In genomic region chr12:74747305-74747704, GRCh38 we compare ENCODE assay signal across 1 cellular context.
TF ChIP-seq lines count a peak whose summit lies in the region.

No MANE protein-coding gene starts in this region.

TF ChIP-seq in HepG2, 621 proteins besides CTCF, POLR2A, EP300 and RAD21 (continued from another document):
- no peak for TF ChIP-seq ZNF580 (CRISPR knock-in tag; IDR thresholded peaks at IDR 0.05; ENCODE audit: borderline replicate concordance, low read depth)
- no peak for TF ChIP-seq ISX (CRISPR knock-in tag; conservative IDR thresholded peaks at IDR 0.05)
- no peak for TF ChIP-seq SOX5 (CRISPR knock-in tag; IDR thresholded peaks at IDR 0.05; ENCODE audit: borderline replicate concordance)
- TF ChIP-seq ZNF770 (CRISPR knock-in tag; IDR thresholded peaks at IDR 0.05) = no peak
- TF ChIP-seq ZBTB26 (CRISPR knock-in tag; IDR thresholded peaks at IDR 0.05; ENCODE audit: borderline replicate concordance) = no peak
- no peak for TF ChIP-seq ZNF280D (CRISPR knock-in tag; IDR thresholded peaks at IDR 0.05)
- TF ChIP-seq TEAD2 (CRISPR knock-in tag; IDR thresholded peaks at IDR 0.05) = no peak
- no peak for TF ChIP-seq ZNF569 (CRISPR knock-in tag; IDR thresholded peaks at IDR 0.05; ENCODE audit: borderline replicate concordance)
- TF ChIP-seq KDM2A (CRISPR knock-in tag; IDR thresholded peaks at IDR 0.05; ENCODE audit: borderline replicate concordance, low read depth) = no peak
- TF ChIP-seq ZNF614 (CRISPR knock-in tag; IDR thresholded peaks at IDR 0.05; ENCODE audit: borderline replicate concordance) = no peak
- TF ChIP-seq TEF (CRISPR knock-in tag; IDR thresholded peaks at IDR 0.05) = no peak
